ENCODE assay signal across 1 cellular context in genomic region chr6:28326371-28326948, GRCh38.
TF ChIP-seq lines count a peak whose summit lies in the region.

No MANE protein-coding gene starts in this region.

TF ChIP-seq in K562, 482 proteins besides CTCF, POLR2A, EP300 and RAD21 (continues in another document):
- TF ChIP-seq ZNF408 (CRISPR knock-in tag; IDR thresholded peaks at IDR 0.05; ENCODE audit: low read depth) (no peak), HDGF (IDR thresholded peaks at IDR 0.05) (no peak), MXD1 (CRISPR knock-in tag; IDR thresholded peaks at IDR 0.05; ENCODE audit: borderline replicate concordance, poor library complexity, severe bottlenecking) (no peak), HMGN3 (IDR thresholded peaks at IDR 0.05; ENCODE audit: borderline replicate concordance, extremely low read depth, insufficient read length, low read depth, low read length) (no peak), KHSRP (IDR thresholded peaks at IDR 0.05) (no peak), HDAC6 (IDR thresholded peaks at IDR 0.05; ENCODE audit: low read depth, low read length) (peak; percentile 95), ZBTB17 (CRISPR knock-in tag; IDR thresholded peaks at IDR 0.05) (no peak), NCOA1 (IDR thresholded peaks at IDR 0.05; ENCODE audit: low read depth) (no peak), UBTF (IDR thresholded peaks at IDR 0.05; ENCODE audit: borderline replicate concordance in 1 of 2, low read depth in 2 of 2, low read length in 2 of 2) (no peak), MTA3 (IDR thresholded peaks at IDR 0.05; ENCODE audit: borderline replicate concordance) (peak; percentile 77; the same call in 1 of the 2 replicates), RBM17 (IDR thresholded peaks at IDR 0.05; ENCODE audit: borderline replicate concordance, low read depth, low read length) (no peak), NR0B1 (IDR thresholded peaks at IDR 0.05; ENCODE audit: partially characterized antibody) (no peak), SMARCA5 (IDR thresholded peaks at IDR 0.05) (no peak), GTF3C2 (IDR thresholded peaks at IDR 0.05; ENCODE audit: borderline replicate concordance, extremely low read depth, insufficient read length) (no peak), ATF1 (CRISPR knock-in tag; IDR thresholded peaks at IDR 0.05) (no peak), ATF1 (tag; IDR thresholded peaks at IDR 0.05) (no peak), SMAD1 (IDR thresholded peaks at IDR 0.05; ENCODE audit: low read depth, low read length, partially characterized antibody) (no peak), BRCA1 (IDR thresholded peaks at IDR 0.05) (no peak), BRCA1 (CRISPR knock-in tag; IDR thresholded peaks at IDR 0.05) (no peak), SRSF3 (IDR thresholded peaks at IDR 0.05; ENCODE audit: insufficient read depth, low read length) (no peak), DMBX1 (CRISPR knock-in tag; IDR thresholded peaks at IDR 0.05; ENCODE audit: borderline replicate concordance) (no peak), POU5F1 (IDR thresholded peaks at IDR 0.05; ENCODE audit: borderline replicate concordance, low read depth, low read length, partially characterized antibody) (no peak), LCOR (CRISPR knock-in tag; IDR thresholded peaks at IDR 0.05) (no peak), ERF (CRISPR knock-in tag; IDR thresholded peaks at IDR 0.05) (no peak), ZBTB8A (IDR thresholded peaks at IDR 0.05; ENCODE audit: partially characterized antibody) (no peak), ZBED1 (IDR thresholded peaks at IDR 0.05) (no peak), SIN3B (IDR thresholded peaks at IDR 0.05; ENCODE audit: low read depth) (no peak), FOXA1 (IDR thresholded peaks at IDR 0.05; ENCODE audit: borderline replicate concordance) (no peak), FOXM1 (IDR thresholded peaks at IDR 0.05; ENCODE audit: low read depth) (no peak), FOXM1 (CRISPR knock-in tag; IDR thresholded peaks at IDR 0.05; ENCODE audit: low read depth) (no peak), CTBP1 (IDR thresholded peaks at IDR 0.05; ENCODE audit: borderline replicate concordance) (no peak), SP2 (IDR thresholded peaks at IDR 0.05; ENCODE audit: extremely low read depth, low read depth, low read length, poor library complexity, severe bottlenecking) (no peak), ELF4 (CRISPR knock-in tag; IDR thresholded peaks at IDR 0.05) (no peak), EZH2 (IDR thresholded peaks at IDR 0.05; ENCODE audit: borderline replicate concordance, low read depth, low read length) (no peak), SAFB (IDR thresholded peaks at IDR 0.05; ENCODE audit: borderline replicate concordance, low read depth, low read length) (no peak), ZNF354B (CRISPR knock-in tag; IDR thresholded peaks at IDR 0.05) (no peak), TAF1 (IDR thresholded peaks at IDR 0.05; ENCODE audit: control insufficient read depth, extremely low read depth, insufficient read depth, low read length, severe bottlenecking) (no peak), TEAD4 (IDR thresholded peaks at IDR 0.05; ENCODE audit: low read length) (peak; percentile 46), TEAD4 (CRISPR knock-in tag; IDR thresholded peaks at IDR 0.05; ENCODE audit: borderline replicate concordance) (no peak), ARHGAP35 (IDR thresholded peaks at IDR 0.05; ENCODE audit: partially characterized antibody) (no peak), HDAC8 (tag; IDR thresholded peaks at IDR 0.05) (no peak)
- TF ChIP-seq, protein P1, sequence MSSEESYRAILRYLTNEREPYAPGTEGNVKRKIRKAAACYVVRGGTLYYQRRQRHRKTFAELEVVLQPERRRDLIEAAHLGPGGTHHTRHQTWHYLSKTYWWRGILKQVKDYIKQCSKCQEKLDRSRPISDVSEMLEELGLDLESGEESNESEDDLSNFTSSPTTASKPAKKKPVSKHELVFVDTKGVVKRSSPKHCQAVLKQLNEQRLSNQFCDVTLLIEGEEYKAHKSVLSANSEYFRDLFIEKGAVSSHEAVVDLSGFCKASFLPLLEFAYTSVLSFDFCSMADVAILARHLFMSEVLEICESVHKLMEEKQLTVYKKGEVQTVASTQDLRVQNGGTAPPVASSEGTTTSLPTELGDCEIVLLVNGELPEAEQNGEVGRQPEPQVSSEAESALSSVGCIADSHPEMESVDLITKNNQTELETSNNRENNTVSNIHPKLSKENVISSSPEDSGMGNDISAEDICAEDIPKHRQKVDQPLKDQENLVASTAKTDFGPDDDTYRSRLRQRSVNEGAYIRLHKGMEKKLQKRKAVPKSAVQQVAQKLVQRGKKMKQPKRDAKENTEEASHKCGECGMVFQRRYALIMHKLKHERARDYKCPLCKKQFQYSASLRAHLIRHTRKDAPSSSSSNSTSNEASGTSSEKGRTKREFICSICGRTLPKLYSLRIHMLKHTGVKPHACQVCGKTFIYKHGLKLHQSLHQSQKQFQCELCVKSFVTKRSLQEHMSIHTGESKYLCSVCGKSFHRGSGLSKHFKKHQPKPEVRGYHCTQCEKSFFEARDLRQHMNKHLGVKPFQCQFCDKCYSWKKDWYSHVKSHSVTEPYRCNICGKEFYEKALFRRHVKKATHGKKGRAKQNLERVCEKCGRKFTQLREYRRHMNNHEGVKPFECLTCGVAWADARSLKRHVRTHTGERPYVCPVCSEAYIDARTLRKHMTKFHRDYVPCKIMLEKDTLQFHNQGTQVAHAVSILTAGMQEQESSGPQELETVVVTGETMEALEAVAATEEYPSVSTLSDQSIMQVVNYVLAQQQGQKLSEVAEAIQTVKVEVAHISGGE (CRISPR knock-in tag; IDR thresholded peaks at IDR 0.05): no peak
- TF ChIP-seq, protein P2, sequence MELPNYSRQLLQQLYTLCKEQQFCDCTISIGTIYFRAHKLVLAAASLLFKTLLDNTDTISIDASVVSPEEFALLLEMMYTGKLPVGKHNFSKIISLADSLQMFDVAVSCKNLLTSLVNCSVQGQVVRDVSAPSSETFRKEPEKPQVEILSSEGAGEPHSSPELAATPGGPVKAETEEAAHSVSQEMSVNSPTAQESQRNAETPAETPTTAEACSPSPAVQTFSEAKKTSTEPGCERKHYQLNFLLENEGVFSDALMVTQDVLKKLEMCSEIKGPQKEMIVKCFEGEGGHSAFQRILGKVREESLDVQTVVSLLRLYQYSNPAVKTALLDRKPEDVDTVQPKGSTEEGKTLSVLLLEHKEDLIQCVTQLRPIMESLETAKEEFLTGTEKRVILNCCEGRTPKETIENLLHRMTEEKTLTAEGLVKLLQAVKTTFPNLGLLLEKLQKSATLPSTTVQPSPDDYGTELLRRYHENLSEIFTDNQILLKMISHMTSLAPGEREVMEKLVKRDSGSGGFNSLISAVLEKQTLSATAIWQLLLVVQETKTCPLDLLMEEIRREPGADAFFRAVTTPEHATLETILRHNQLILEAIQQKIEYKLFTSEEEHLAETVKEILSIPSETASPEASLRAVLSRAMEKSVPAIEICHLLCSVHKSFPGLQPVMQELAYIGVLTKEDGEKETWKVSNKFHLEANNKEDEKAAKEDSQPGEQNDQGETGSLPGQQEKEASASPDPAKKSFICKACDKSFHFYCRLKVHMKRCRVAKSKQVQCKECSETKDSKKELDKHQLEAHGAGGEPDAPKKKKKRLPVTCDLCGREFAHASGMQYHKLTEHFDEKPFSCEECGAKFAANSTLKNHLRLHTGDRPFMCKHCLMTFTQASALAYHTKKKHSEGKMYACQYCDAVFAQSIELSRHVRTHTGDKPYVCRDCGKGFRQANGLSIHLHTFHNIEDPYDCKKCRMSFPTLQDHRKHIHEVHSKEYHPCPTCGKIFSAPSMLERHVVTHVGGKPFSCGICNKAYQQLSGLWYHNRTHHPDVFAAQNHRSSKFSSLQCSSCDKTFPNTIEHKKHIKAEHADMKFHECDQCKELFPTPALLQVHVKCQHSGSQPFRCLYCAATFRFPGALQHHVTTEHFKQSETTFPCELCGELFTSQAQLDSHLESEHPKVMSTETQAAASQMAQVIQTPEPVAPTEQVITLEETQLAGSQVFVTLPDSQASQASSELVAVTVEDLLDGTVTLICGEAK (IDR thresholded peaks at IDR 0.05): peak; percentile 53; the same call in 1 of the 2 replicates
- TF ChIP-seq, protein P2 (CRISPR knock-in tag; IDR thresholded peaks at IDR 0.05): no peak
- TF ChIP-seq, protein P3, sequence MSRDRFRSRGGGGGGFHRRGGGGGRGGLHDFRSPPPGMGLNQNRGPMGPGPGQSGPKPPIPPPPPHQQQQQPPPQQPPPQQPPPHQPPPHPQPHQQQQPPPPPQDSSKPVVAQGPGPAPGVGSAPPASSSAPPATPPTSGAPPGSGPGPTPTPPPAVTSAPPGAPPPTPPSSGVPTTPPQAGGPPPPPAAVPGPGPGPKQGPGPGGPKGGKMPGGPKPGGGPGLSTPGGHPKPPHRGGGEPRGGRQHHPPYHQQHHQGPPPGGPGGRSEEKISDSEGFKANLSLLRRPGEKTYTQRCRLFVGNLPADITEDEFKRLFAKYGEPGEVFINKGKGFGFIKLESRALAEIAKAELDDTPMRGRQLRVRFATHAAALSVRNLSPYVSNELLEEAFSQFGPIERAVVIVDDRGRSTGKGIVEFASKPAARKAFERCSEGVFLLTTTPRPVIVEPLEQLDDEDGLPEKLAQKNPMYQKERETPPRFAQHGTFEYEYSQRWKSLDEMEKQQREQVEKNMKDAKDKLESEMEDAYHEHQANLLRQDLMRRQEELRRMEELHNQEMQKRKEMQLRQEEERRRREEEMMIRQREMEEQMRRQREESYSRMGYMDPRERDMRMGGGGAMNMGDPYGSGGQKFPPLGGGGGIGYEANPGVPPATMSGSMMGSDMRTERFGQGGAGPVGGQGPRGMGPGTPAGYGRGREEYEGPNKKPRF (IDR thresholded peaks at IDR 0.05; ENCODE audit: low read depth, low read length): no peak
